In genomic region chr1:87723193-87723592, GRCh38 we compare ENCODE assay signal across 1 cellular context.
A peak's percentile ranks its signal among the peaks of the same experiment; 100 is the strongest.
TF ChIP-seq lines count a peak whose summit lies in the region.

No MANE protein-coding gene starts in this region.

TF ChIP-seq in H1, 55 proteins besides CTCF, POLR2A, EP300 and RAD21:
- TF ChIP-seq CHD7 (IDR thresholded peaks at IDR 0.05; ENCODE audit: insufficient replicate concordance, low read length) (no peak), POU5F1 (IDR thresholded peaks at IDR 0.05; ENCODE audit: low read depth, low read length) (peak; percentile 94), SIRT6 (IDR thresholded peaks at IDR 0.05; ENCODE audit: low read length) (no peak), SP2 (IDR thresholded peaks at IDR 0.05; ENCODE audit: low read length) (no peak), POLR2AphosphoS5 (IDR thresholded peaks at IDR 0.05; ENCODE audit: low read depth, low read length) (no peak), SP1 (IDR thresholded peaks at IDR 0.05; ENCODE audit: low read depth, low read length) (peak; percentile 53; the same call in 1 of the 2 replicates), CHD1 (IDR thresholded peaks at IDR 0.05; ENCODE audit: low read depth, low read length) (no peak), E2F6 (IDR thresholded peaks at IDR 0.05) (peak; percentile 76), CBX5 (IDR thresholded peaks at IDR 0.05; ENCODE audit: low read depth, low read length) (no peak), CHD2 (IDR thresholded peaks at IDR 0.05; ENCODE audit: low read length) (no peak), SIX5 (IDR thresholded peaks at IDR 0.05; ENCODE audit: low read depth, low read length) (no peak), SIN3A (conservative IDR thresholded peaks at IDR 0.05 in 1 of 2, IDR thresholded peaks at IDR 0.05 in 1 of 2; ENCODE audit: low read depth in 1 of 2, low read length in 2 of 2) (no peak), ATF2 (IDR thresholded peaks at IDR 0.05; ENCODE audit: low read length) (no peak), ZNF274 (IDR thresholded peaks at IDR 0.05; ENCODE audit: borderline replicate concordance, extremely low read depth, low read length) (no peak), KDM1A (IDR thresholded peaks at IDR 0.05; ENCODE audit: borderline replicate concordance, low read length) (no peak), MAFK (IDR thresholded peaks at IDR 0.05; ENCODE audit: low read depth, low read length) (no peak), EGR1 (IDR thresholded peaks at IDR 0.05; ENCODE audit: borderline replicate concordance, low read depth, low read length) (no peak), YY1 (IDR thresholded peaks at IDR 0.05; ENCODE audit: low read depth, low read length) (no peak), PHF8 (conservative IDR thresholded peaks at IDR 0.05; ENCODE audit: low read depth, low read length) (no peak), NANOG (IDR thresholded peaks at IDR 0.05; ENCODE audit: insufficient read depth, low read depth, low read length, poor library complexity, severe bottlenecking) (peak; percentile 58), GTF2F1 (IDR thresholded peaks at IDR 0.05; ENCODE audit: borderline replicate concordance, low read depth, low read length) (no peak), CBX8 (IDR thresholded peaks at IDR 0.05; ENCODE audit: borderline replicate concordance, low read depth, low read length) (no peak), FOSL1 (IDR thresholded peaks at IDR 0.05; ENCODE audit: insufficient read depth, low read depth, low read length) (no peak), HDAC6 (IDR thresholded peaks at IDR 0.05; ENCODE audit: low read depth, low read length) (no peak), RFX5 (IDR thresholded peaks at IDR 0.05; ENCODE audit: borderline replicate concordance, low read depth, low read length) (no peak), RNF2 (IDR thresholded peaks at IDR 0.05; ENCODE audit: borderline replicate concordance, low read depth, low read length, missing control alignments, poor library complexity, severe bottlenecking) (no peak), TAF7 (optimal IDR thresholded peaks at IDR 0.05; ENCODE audit: borderline replicate concordance, low read depth, low read length) (no peak)
